Comparison of ENCODE assay signal across 8 cellular contexts in the genomic region with DNA sequence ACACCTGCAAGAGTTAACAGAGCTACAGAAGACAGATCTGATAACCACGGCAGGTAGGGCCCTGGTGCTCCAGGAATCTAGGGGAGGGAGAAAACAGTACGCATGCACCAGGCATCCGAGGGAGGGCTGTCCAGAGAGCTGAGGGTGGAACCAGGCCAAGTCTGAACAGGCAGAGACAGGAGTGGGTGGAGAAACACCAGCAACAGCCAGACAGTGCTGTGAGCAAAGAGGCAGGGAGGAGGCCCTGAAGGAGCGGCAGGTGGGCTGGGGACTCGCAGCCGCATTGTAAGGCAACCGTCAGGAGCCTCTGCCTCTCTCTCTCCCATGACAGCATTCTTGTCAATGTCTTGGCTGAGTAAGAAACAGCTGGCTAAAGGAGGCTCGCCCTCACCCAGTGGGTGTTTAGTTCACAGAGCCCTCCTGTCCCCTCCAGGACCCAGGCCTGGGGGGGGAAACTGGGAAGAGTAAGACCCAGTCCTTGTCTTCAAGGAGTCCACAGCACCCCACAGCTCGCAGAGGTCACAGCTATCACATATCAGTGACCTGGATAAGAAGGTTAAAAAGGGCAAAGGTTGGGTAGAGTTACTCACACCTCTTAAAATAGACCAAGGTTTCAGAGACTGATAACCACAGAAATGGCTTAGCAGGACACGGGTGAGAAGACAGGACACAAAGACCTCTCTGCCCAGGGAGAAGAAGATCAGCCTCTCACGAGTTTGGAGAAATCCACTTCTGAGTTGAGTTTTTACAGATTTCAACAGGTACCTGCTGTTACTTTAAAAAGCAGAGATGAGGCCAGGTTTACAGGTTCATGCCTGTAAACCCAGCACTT. TPM values are rescaled to one million over a fixed set of nuclear protein-coding genes. Genes with fewer than 3 reads are reported as not detected.
DNase-seq lines count a peak whose midpoint lies in the region; ATAC-seq and TF ChIP-seq lines count a peak whose summit lies in the region.

No MANE protein-coding gene starts in this region.

- peak overlapping the region; percentile 45 for H3K9ac ChIP-seq in mammary epithelial cell (ENCODE audit: insufficient read depth, low read length)

- H3K4me1 ChIP-seq in mammary epithelial cell (ENCODE audit: insufficient read depth, low read length), result peaks cover 48% of the 10 kb centered on the region

- CTCF ChIA-PET in mammary epithelial cell (lab: Charles Lee; ENCODE audit: low non-redundant PET), result interaction anchor here (0.6 kb wide), 1 partner anchor 192 kb away, joined by 3 read pairs; no protein-coding TSS in a partner anchor

- 33% methylated on average over 7 of the region's 11 CpGs for WGBS in mammary epithelial cell (ENCODE audit: low coverage, missing lambda C conversion rate)

- H3K4me1 Mint-ChIP-seq in stimulated activated naive CD8-positive, alpha-beta T cell treated with anti-CD3 and anti-CD28 coated beads, Interleukin-15, amount 100 ng/mL, for 72 hours, result peaks cover 47% of the 10 kb centered on the region

- no peaks in the 10 kb centered on the region for H3K9me3 Mint-ChIP-seq in stimulated activated naive CD8-positive, alpha-beta T cell treated with anti-CD3 and anti-CD28 coated beads, Interleukin-15, amount 100 ng/mL, for 72 hours

- peak overlapping the region; percentile 55 for H3K27ac ChIP-seq in mammary epithelial cell (ENCODE audit: insufficient read depth, low read depth, low read length)

- peaks cover 54% of the 10 kb centered on the region for H3K79me2 ChIP-seq in mammary epithelial cell (ENCODE audit: insufficient read depth, low read length)

- peak overlapping the region in 1 of 2 donors; percentile 41 for H3K4me3 Mint-ChIP-seq in stimulated activated naive CD8-positive, alpha-beta T cell treated with anti-CD3 and anti-CD28 coated beads, Interleukin-15, amount 100 ng/mL, for 72 hours

- H3K27me3 ChIP-seq in mammary epithelial cell (ENCODE audit: insufficient read depth, low read length), result no peaks in the 10 kb centered on the region

- peak overlapping the region; percentile 39 to 47 (median 46) for H3K4me3 ChIP-seq in mammary epithelial cell (replicated peaks in 1 of 3; ENCODE audit: insufficient read depth in 1 of 3, low read depth in 2 of 3, low read length in 3 of 3)

- no peak for TF ChIP-seq CTCF in mammary epithelial cell (conservative IDR thresholded peaks at IDR 0.05 in 1 of 2, IDR thresholded peaks at IDR 0.05 in 1 of 2; ENCODE audit: extremely low read depth in 1 of 2, insufficient read depth in 1 of 2, low read depth in 1 of 2, low read length in 2 of 2)

- BruUV-seq in mammary epithelial cell (replicated peaks; lab: Mats Ljungman, UMichigan), result TSS peak; percentile 66

- ATAC-seq in GM19397 (IDR thresholded peaks at IDR 0.05; ENCODE audit: unreplicated experiment), result peak; percentile 77
- ATAC-seq in HG03354 (IDR thresholded peaks at IDR 0.05; ENCODE audit: poor library complexity, severe bottlenecking, unreplicated experiment), result peak; percentile 81
- ATAC-seq in left colon, result peak; percentile 97
- peak; percentile 49 for ATAC-seq in stimulated activated naive CD8-positive, alpha-beta T cell treated with anti-CD3 and anti-CD28 coated beads, Interleukin-15, amount 100 ng/mL, for 72 hours

- in situ Hi-C loops in mammary epithelial cell (cut with MboI; ENCODE audit: low sequenced_read_pairs in 2 of 2), result no loop called here

- H3K9me3 ChIP-seq in mammary epithelial cell (replicated peaks; ENCODE audit: insufficient read depth, low read length), result no peaks in the 10 kb centered on the region

- H3K4me2 ChIP-seq in mammary epithelial cell (ENCODE audit: insufficient read depth, low read depth, low read length), result peak overlapping the region; percentile 78

- dilution Hi-C loops in mammary epithelial cell (cut with HindIII; ENCODE audit: low sequenced_read_pairs), result no loop called here

- peak overlapping the region in 1 of 2 donors; percentile 10 for H3K27ac Mint-ChIP-seq in stimulated activated naive CD8-positive, alpha-beta T cell treated with anti-CD3 and anti-CD28 coated beads, Interleukin-15, amount 100 ng/mL, for 72 hours

- no peaks in the 10 kb centered on the region for H3K36me3 ChIP-seq in mammary epithelial cell (ENCODE audit: insufficient read depth, low read length)

- intact Hi-C loops in mammary epithelial cell (cut with micrococcal nuclease), result loop anchor here (2.0 kb wide), 2 partner anchors 22 to 68 kb away; no protein-coding TSS in a partner anchor
- intact Hi-C loops in left colon (cut with DNase I, micrococcal nuclease), result no loop called here

- peak overlapping the region; percentile 56 for H2AFZ ChIP-seq in mammary epithelial cell (ENCODE audit: low read depth, low read length)

- DNase-seq in DMS79 treated with DMSO at 0.1 percent for 48 hours (lab: John Stamatoyannopoulos, UW), result peak; percentile 80
- peak; percentile 61 for DNase-seq in NCI-H2227 treated with DMSO at 0.1 percent for 48 hours (lab: John Stamatoyannopoulos, UW)
- DNase-seq in mammary epithelial cell, result peak; percentile 96
- DNase-seq in left colon, result peak; percentile 83 to 91
- DNase-seq in stimulated activated naive CD8-positive, alpha-beta T cell treated with anti-CD3 and anti-CD28 coated beads, Interleukin-15, amount 100 ng/mL, for 72 hours, result no peak
- DNase-seq in effector CD8-positive, alpha-beta T cell (lab: John Stamatoyannopoulos, UW), result no peak

- no peaks in the 10 kb centered on the region for H4K20me1 ChIP-seq in mammary epithelial cell (ENCODE audit: insufficient read depth, low read length)

- H3K27me3 Mint-ChIP-seq in stimulated activated naive CD8-positive, alpha-beta T cell treated with anti-CD3 and anti-CD28 coated beads, Interleukin-15, amount 100 ng/mL, for 72 hours, result no peaks in the 10 kb centered on the region

RNA-seq across cellular contexts. Expression of a gene that starts 10.5 kb away (rescaled TPM):
- 100 to 1,000 TPM in 1 of 2 donors, 10 to 100 TPM in 1; 28.9 to 126 TPM for total RNA-seq in mammary epithelial cell
- polyA plus RNA-seq in mammary epithelial cell, result 27.6 TPM
- polyA minus RNA-seq in mammary epithelial cell, result 45.5 TPM
- total RNA-seq in left colon, result 10 to 100 TPM; 39.4 to 41.2 TPM

Comparison
In these comparisons a context has a peak if more than half of its experiments do, and no peak if none do; other contexts are left out.
1. DNase-seq: peak in DMS79 treated with DMSO at 0.1 percent for 48 hours (single experiment), NCI-H2227 treated with DMSO at 0.1 percent for 48 hours (single experiment), mammary epithelial cell (single experiment) and left colon (2 of 2); none in stimulated activated naive CD8-positive, alpha-beta T cell treated with anti-CD3 and anti-CD28 coated beads, Interleukin-15, amount 100 ng/mL, for 72 hours (0 of 2) and effector CD8-positive, alpha-beta T cell (single experiment).
2. Peak in every context shown above with its lines, with median percentiles within 50 percentile points of each other: ATAC-seq.